7 cellular contexts compared by ENCODE assay signal in genomic region chr2:102975996-102976636, GRCh38.
A peak's percentile ranks its signal among the peaks of the same experiment; 100 is the strongest.
DNase-seq lines count a peak whose midpoint lies in the region; ATAC-seq, FAIRE-seq and TF ChIP-seq lines count a peak whose summit lies in the region.

No MANE protein-coding gene starts in this region.

- ATAC-seq in HG02885 (IDR thresholded peaks at IDR 0.05; ENCODE audit: poor library complexity, unreplicated experiment): peak; percentile 79
- ATAC-seq in pancreas: peak in 3 of 4 donors; percentile 30 to 54 (median 43)
- ATAC-seq in HG03571 (IDR thresholded peaks at IDR 0.05; ENCODE audit: unreplicated experiment): no peak

- H3K36me3 ChIP-seq in pancreas: no peaks in the 10 kb centered on the region
- H3K36me3 ChIP-seq in ovary: no peaks in the 10 kb centered on the region

- H3K4me1 ChIP-seq in pancreas: no peaks in the 10 kb centered on the region
- H3K4me1 ChIP-seq in ovary (ENCODE audit: insufficient read depth): no peaks in the 10 kb centered on the region

- peak; percentile 70 for TF ChIP-seq CTCF in GM12873 (IDR thresholded peaks at IDR 0.05; ENCODE audit: insufficient read depth, low read depth, low read length, missing control alignments)
- peak; percentile 88 for TF ChIP-seq CTCF in epithelial cell of proximal tubule (conservative IDR thresholded peaks at IDR 0.05; ENCODE audit: low read depth, low read length)
- TF ChIP-seq CTCF in pancreas (IDR thresholded peaks at IDR 0.05): no peak
- no peak for TF ChIP-seq CTCF in ovary (IDR thresholded peaks at IDR 0.05)

- H3K9me3 ChIP-seq in pancreas (no peaks in the 10 kb centered on the region), ovary (no peaks in the 10 kb centered on the region)

- TF ChIP-seq POLR2A in ovary (IDR thresholded peaks at IDR 0.05): no peak

- no peaks in the 10 kb centered on the region for H3K27me3 ChIP-seq in pancreas
- H3K27me3 ChIP-seq in ovary: no peaks in the 10 kb centered on the region

- H3K27ac ChIP-seq in pancreas (no peak overlapping the region), ovary (no peak overlapping the region)

- FAIRE-seq in pancreas (lab: Jason Lieb, UNC): no peak

- TF ChIP-seq EP300 in ovary (IDR thresholded peaks at IDR 0.05): no peak

- WGBS in pancreas, 2 donors: 25 to 33% methylated on average over 7 of the region's 7 CpGs
- 32 to 46% (median 35%) methylated on average over 7 of the region's 7 CpGs for WGBS in ovary, 3 donors

- intact Hi-C loops in pancreas (cut with DNase I): no loop called here
- intact Hi-C loops in ovary (cut with DNase I): no loop called here

- H3K4me3 ChIP-seq in epithelial cell of proximal tubule (ENCODE audit: low read depth, low read length) (no peak overlapping the region), pancreas (no peak overlapping the region), ovary (no peak overlapping the region)

- DNase-seq in NOMO-1 treated with DMSO at 0.1 percent for 48 hours (lab: John Stamatoyannopoulos, UW; ENCODE audit: unreplicated experiment) (peak; percentile 26), epithelial cell of proximal tubule (ENCODE audit: low read depth) (peak; percentile 22), pancreas (peak in 1 of 6 donors; percentile 2), ovary (no peak)

Comparison
In these comparisons a context has a peak if more than half of its experiments do, and no peak if none do; other contexts are left out.
1. CTCF ChIP-seq: peak in GM12873 (single experiment) and epithelial cell of proximal tubule (single experiment); none in pancreas (0 of 4) and ovary (0 of 3).
2. DNase-seq: peak in NOMO-1 treated with DMSO at 0.1 percent for 48 hours (single experiment) and epithelial cell of proximal tubule (single experiment); none in ovary (0 of 5).